Comparison of ENCODE assay signal across 8 cellular contexts in genomic region chr20:18466894-18467678, GRCh38. TPM values are rescaled to one million over a fixed set of nuclear protein-coding genes. Genes with fewer than 3 reads are reported as not detected.
A peak's percentile ranks its signal among the peaks of the same experiment; 100 is the strongest.
DNase-seq lines count a peak whose midpoint lies in the region; ATAC-seq and TF ChIP-seq lines count a peak whose summit lies in the region.

Gene DZANK1, minus strand, starts transcription at chr20:18467030. Its CDS starts 1,672 bp downstream, at chr20:18465358.
Gene POLR3F, plus strand, starts transcription at chr20:18467390. Its CDS starts 117 bp downstream, at chr20:18467507.

- H3K27ac Mint-ChIP-seq in natural killer cell = peak within 1 kb of the TSS; percentile 95 to 97

- TF ChIP-seq CTCF in Loucy (conservative IDR thresholded peaks at IDR 0.05; ENCODE audit: low read length) (no peak), RWPE2 (IDR thresholded peaks at IDR 0.05; ENCODE audit: poor library complexity, severe bottlenecking) (no peak), fibroblast of pulmonary artery (IDR thresholded peaks at IDR 0.05; ENCODE audit: low read length, missing control alignments) (no peak), natural killer cell (IDR thresholded peaks at IDR 0.05) (no peak)

- no peaks in the 10 kb centered on the region for H3K27me3 ChIP-seq in H7 (ENCODE audit: control insufficient read depth, insufficient read depth, low read length)
- H3K27me3 ChIP-seq in Loucy (ENCODE audit: insufficient read depth, low read length, poor library complexity, severe bottlenecking) = no peaks in the 10 kb centered on the region
- no peaks in the 10 kb centered on the region for H3K27me3 ChIP-seq in RWPE2 (ENCODE audit: insufficient read depth, poor library complexity, severe bottlenecking)

- H3K4me3 ChIP-seq in H7 (ENCODE audit: insufficient read depth, low read depth, low read length) (peak within 1 kb of the TSS; percentile 76), Loucy (ENCODE audit: low read length, poor library complexity, severe bottlenecking) (peak within 1 kb of the TSS; percentile 94), RWPE2 (ENCODE audit: severe bottlenecking) (peak within 1 kb of the TSS; percentile 57), fibroblast of pulmonary artery (replicated peaks; ENCODE audit: low read depth, low read length) (peak within 1 kb of the TSS; percentile 98)

- H2AFZ ChIP-seq in Loucy (ENCODE audit: low read length) = peak within 1 kb of the TSS; percentile 85

- peaks cover 10% of the 10 kb centered on the region for H3K4me1 ChIP-seq in Loucy (ENCODE audit: insufficient read depth, low read length, poor library complexity, severe bottlenecking)
- peaks cover 15% of the 10 kb centered on the region for H3K4me1 ChIP-seq in RWPE2 (ENCODE audit: insufficient read depth, poor library complexity, severe bottlenecking)

- no peaks in the 10 kb centered on the region for H3K27me3 Mint-ChIP-seq in natural killer cell (ENCODE audit: low read depth in 2 of 2)

- no peaks in the 10 kb centered on the region for H3F3A ChIP-seq in Loucy (ENCODE audit: low read depth)

- intact Hi-C loops in natural killer cell (cut with micrococcal nuclease) = loop anchor here (1.0 to 5.0 kb wide), 5 partner anchors 40 to 960 kb away; partner anchors contain the start of genes DTD1, SEC23B and SMIM26

- H3K79me2 ChIP-seq in Loucy (ENCODE audit: insufficient read depth, low read length) = peaks cover 21% of the 10 kb centered on the region

- peak; percentile 97 for DNase-seq in ELR (ENCODE audit: low read depth)
- peak; percentile 97 for DNase-seq in H7
- DNase-seq in RWPE2 (ENCODE audit: low spot score) = peak; percentile 96
- DNase-seq in activated effector memory CD4-positive, alpha-beta T cell treated with Interleukin-2 at 50 U/mL for 16 hours = peak; percentile 89
- DNase-seq in fibroblast of pulmonary artery (ENCODE audit: low read depth) = peak; percentile 96
- DNase-seq in natural killer cell = peak; percentile 87
- peak; percentile 82 to 98 (median 91) for DNase-seq in stimulated activated naive CD4-positive, alpha-beta T cell (lab: John Stamatoyannopoulos, UW)

- H3K4me1 Mint-ChIP-seq in natural killer cell = peaks cover 21 to 28% of the 10 kb centered on the region in 2 donors

- H3K9me3 Mint-ChIP-seq in natural killer cell = no peaks in the 10 kb centered on the region

- H3K36me3 ChIP-seq in H7 (replicated peaks; ENCODE audit: control insufficient read depth, insufficient read depth, low read length) (no peaks in the 10 kb centered on the region), Loucy (ENCODE audit: insufficient read depth, low read length) (no peaks in the 10 kb centered on the region), RWPE2 (ENCODE audit: low read depth) (peaks cover 18% of the 10 kb centered on the region)

- peak within 1 kb of the TSS; percentile 85 for H3K9ac ChIP-seq in Loucy (ENCODE audit: low read depth, low read length, poor library complexity, severe bottlenecking)

- ATAC-seq in RWPE2 (ENCODE audit: low read depth) = peak; percentile 99
- ATAC-seq in natural killer cell = peak; percentile 92 to 95 (median 94)

- H3K4me3 Mint-ChIP-seq in natural killer cell = peak within 1 kb of the TSS; percentile 97

- peaks cover 3% of the 10 kb centered on the region for H4K20me1 ChIP-seq in Loucy (ENCODE audit: insufficient read depth, low read length, poor library complexity, severe bottlenecking)

- H3K27ac ChIP-seq in RWPE2 (ENCODE audit: poor library complexity, severe bottlenecking) = peak within 1 kb of the TSS; percentile 49

- H3K36me3 Mint-ChIP-seq in natural killer cell = no peaks in the 10 kb centered on the region

- H3K9me3 ChIP-seq in Loucy (ENCODE audit: insufficient read depth, low read depth, low read length) = no peaks in the 10 kb centered on the region
- H3K9me3 ChIP-seq in RWPE2 (ENCODE audit: severe bottlenecking) = no peaks in the 10 kb centered on the region

- peak within 1 kb of the TSS; percentile 84 for H3K4me2 ChIP-seq in Loucy (ENCODE audit: low read depth, low read length, poor library complexity, severe bottlenecking)

- no peaks in the 10 kb centered on the region for H3K9me2 ChIP-seq in Loucy (replicated peaks; ENCODE audit: low read depth, low read length)

RNA-seq across cellular contexts. Expression of gene DZANK1, which starts in this region (rescaled TPM):
- total RNA-seq in H7 (2014; rRNA removed; shearing (Covaris generic)) = 1.7 and 2.8 TPM in 2 replicates
- 1 to 10 TPM; 2.7 to 5.7 (median 3.7) TPM for total RNA-seq in natural killer cell

RNA-seq across cellular contexts. Expression of gene POLR3F, which starts in this region (rescaled TPM):
- 26.4 and 27.0 TPM in 2 replicates for total RNA-seq in H7 (2014; rRNA removed; shearing (Covaris generic))
- total RNA-seq in natural killer cell = 10 to 100 TPM in 1 of 3 donors, 1 to 10 TPM in 2; 8.5 to 10.6 (median 8.8) TPM

Comparison
In these comparisons a context has a peak if more than half of its experiments do, and no peak if none do; other contexts are left out.
1. Peak in every context shown above with its lines: DNase-seq, ATAC-seq, H3K4me3 ChIP-seq and H3K27ac ChIP-seq.